ENCODE assay signal across 1 cellular context in the genomic region with DNA sequence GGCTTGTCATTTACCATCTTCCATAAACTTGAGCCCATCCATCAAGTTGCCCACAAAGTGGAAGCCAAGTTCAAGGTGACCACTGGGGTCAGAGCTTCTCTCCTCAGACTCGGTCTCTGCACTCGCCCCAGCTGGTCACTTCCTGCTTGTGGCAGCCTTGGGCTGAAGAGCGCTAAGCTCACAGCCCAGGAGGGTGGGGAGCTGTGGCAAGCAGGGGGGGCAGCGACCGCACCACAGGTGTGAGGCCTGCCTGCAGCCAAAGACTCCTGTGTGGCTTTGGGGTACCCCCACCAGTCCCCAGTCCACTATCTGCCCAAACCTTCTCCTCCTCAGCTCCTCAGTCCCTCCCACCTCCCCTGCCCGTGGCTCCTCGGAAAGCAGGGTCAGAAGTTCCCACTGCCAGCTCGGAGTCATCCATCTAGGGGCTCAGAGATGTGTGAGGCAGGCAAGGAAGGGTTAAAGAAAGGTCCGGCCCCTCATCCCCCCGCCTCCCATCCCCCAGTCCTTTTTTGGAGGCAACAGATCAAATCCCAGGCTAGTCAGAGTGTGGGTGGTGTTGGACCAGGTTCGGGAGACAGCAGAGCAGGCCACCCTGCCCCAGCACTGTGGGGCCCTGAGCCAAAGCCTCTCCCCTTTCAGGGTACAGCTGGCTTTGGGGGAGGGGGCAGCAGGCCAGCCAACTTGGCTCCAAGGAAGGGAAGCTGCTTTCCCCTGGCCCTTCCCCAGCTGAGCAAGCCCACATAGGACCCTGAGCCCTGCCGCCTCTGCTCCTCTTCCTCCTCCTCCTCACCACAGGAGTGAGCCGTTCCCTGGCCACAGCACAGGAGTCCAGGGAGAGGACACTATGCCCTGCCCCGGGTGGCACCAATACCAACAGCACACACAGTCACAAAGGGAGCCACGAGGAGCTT.
TF ChIP-seq lines count a peak whose summit lies in the region.

No MANE protein-coding gene starts in this region.

TF ChIP-seq in IMR-90, 13 proteins besides CTCF, POLR2A, EP300 and RAD21 (continued from another document):
- TF ChIP-seq RFX5 (IDR thresholded peaks at IDR 0.05; ENCODE audit: low read depth, low read length) (no peak), MXI1 (IDR thresholded peaks at IDR 0.05; ENCODE audit: borderline replicate concordance, low read depth, low read length) (no peak), NFE2L2 (IDR thresholded peaks at IDR 0.05; ENCODE audit: low read depth, low read length) (no peak)
